15 cellular contexts compared by ENCODE assay signal in genomic region chr18:28078849-28079248, GRCh38.
"Had no signal": no experiment of that assay in that cellular context is flagged by ENCODE, and none has a peak within 500 bp of the region (broad histone marks: within the 10 kb centered on the region; RNA-seq: fewer than 3 reads in every experiment).

No MANE protein-coding gene starts in this region.

- H3K9me3 Mint-ChIP-seq: activated naive CD8-positive, alpha-beta T cell treated with anti-CD3 and anti-CD28 coated beads, Interleukin-2, amount 50 U/mL, for 24 hours; neural crest cell had no signal

- FAIRE-seq: pancreas had no signal

- H3K27ac Mint-ChIP-seq: activated naive CD4-positive, alpha-beta T cell treated with anti-CD3 and anti-CD28 coated beads for 36 hours; activated naive CD8-positive, alpha-beta T cell treated with anti-CD3 and anti-CD28 coated beads, Interleukin-2, amount 50 U/mL, for 24 hours; activated T-helper 17 cell treated with anti-CD3 and anti-CD28 coated beads, Interleukin-2, amount 50 U/mL, for 72 hours had no signal

- H3K27me3 ChIP-seq: ascending aorta, esophagus muscularis mucosa, pancreas, tibial artery, vagina had no signal

- H3K27ac ChIP-seq: ascending aorta, esophagus muscularis mucosa, pancreas, tibial artery, vagina had no signal

- DNase-seq: activated CD4-positive, alpha-beta T cell treated with anti-CD3 and anti-CD28 coated beads for 1 hour; activated CD4-positive, alpha-beta T cell treated with anti-CD3 and anti-CD28 coated beads, Interleukin-2, amount 50 U/mL, for 48 hours; activated naive CD4-positive, alpha-beta T cell treated with anti-CD3 and anti-CD28 coated beads for 36 hours; activated naive CD8-positive, alpha-beta T cell treated with anti-CD3 and anti-CD28 coated beads, Interleukin-2, amount 50 U/mL, for 24 hours; foreskin fibroblast; glutamatergic neuron; pancreas; stimulated activated CD4-positive, alpha-beta T cell treated with anti-CD3 and anti-CD28 coated beads, Interleukin-12 subunit alpha, Interleukin-12 subunit beta, amount 100 ng/mL, for 4 hours; stimulated activated CD4-positive, alpha-beta T cell treated with anti-CD3 and anti-CD28 coated beads, Interleukin-2, amount 100 ng/mL, for 24 hours; tibial artery had no signal

- H3K4me1 ChIP-seq: ascending aorta, pancreas, tibial artery, vagina had no signal

- ATAC-seq: activated naive CD8-positive, alpha-beta T cell treated with anti-CD3 and anti-CD28 coated beads, Interleukin-2, amount 50 U/mL, for 24 hours; activated T-helper 17 cell treated with anti-CD3 and anti-CD28 coated beads, Interleukin-2, amount 50 U/mL, for 72 hours; pancreas had no signal

- H3K36me3 ChIP-seq: ascending aorta, esophagus muscularis mucosa, pancreas, tibial artery, vagina had no signal

- H3K4me3 Mint-ChIP-seq: activated naive CD4-positive, alpha-beta T cell treated with anti-CD3 and anti-CD28 coated beads for 36 hours; activated naive CD8-positive, alpha-beta T cell treated with anti-CD3 and anti-CD28 coated beads, Interleukin-2, amount 50 U/mL, for 24 hours; activated T-helper 17 cell treated with anti-CD3 and anti-CD28 coated beads, Interleukin-2, amount 50 U/mL, for 72 hours; neural crest cell had no signal

- H3K4me3 ChIP-seq: ascending aorta, esophagus muscularis mucosa, pancreas, tibial artery, vagina had no signal

- H3K9me3 ChIP-seq: ascending aorta, esophagus muscularis mucosa, pancreas, tibial artery, vagina had no signal

- H3K27me3 Mint-ChIP-seq: activated naive CD8-positive, alpha-beta T cell treated with anti-CD3 and anti-CD28 coated beads, Interleukin-2, amount 50 U/mL, for 24 hours; activated T-helper 17 cell treated with anti-CD3 and anti-CD28 coated beads, Interleukin-2, amount 50 U/mL, for 72 hours had no signal

- H3K4me1 Mint-ChIP-seq: activated naive CD8-positive, alpha-beta T cell treated with anti-CD3 and anti-CD28 coated beads, Interleukin-2, amount 50 U/mL, for 24 hours; activated T-helper 17 cell treated with anti-CD3 and anti-CD28 coated beads, Interleukin-2, amount 50 U/mL, for 72 hours had no signal
